In genomic region chr13:110570886-110571285, GRCh38 we compare ENCODE assay signal across 26 cellular contexts. TPM values are rescaled to one million over a fixed set of nuclear protein-coding genes. Genes with fewer than 3 reads are reported as not detected.
A peak's percentile ranks its signal among the peaks of the same experiment; 100 is the strongest.
DNase-seq lines count a peak whose midpoint lies in the region; ATAC-seq, FAIRE-seq and TF ChIP-seq lines count a peak whose summit lies in the region.
"Had no signal": no experiment of that assay in that cellular context is flagged by ENCODE, and none has a peak within 500 bp of the region (broad histone marks: within the 10 kb centered on the region; RNA-seq: fewer than 3 reads in every experiment).

No MANE protein-coding gene starts in this region.

- no peak for ATAC-seq in left lobe of liver
- ATAC-seq in activated T-cell treated with anti-CD3 and anti-CD28 coated beads, Interleukin-2, amount 50 U/mL, for 4 hours, result no peak
- ATAC-seq: A549, GM12878 had no signal

- H3K9me3 ChIP-seq in WERI-Rb-1 (ENCODE audit: severe bottlenecking) (no peaks in the 10 kb centered on the region), small intestine (ENCODE audit: control insufficient read depth, low read depth) (no peaks in the 10 kb centered on the region)
- H3K9me3 ChIP-seq: A549; BE2C; BLaER1 treated with 17β-estradiol and CSF1 and Interleukin-3, amounts not matched to agents 10 nM and 100 nM had no signal

- no peak for FAIRE-seq in small intestine (lab: Jason Lieb, UNC)
- FAIRE-seq: A549, D721Med, GM12878, GM19239, H1 had no signal

- H3K27me3 ChIP-seq in WERI-Rb-1 (ENCODE audit: insufficient read depth, low read depth, severe bottlenecking) (peaks cover 10% of the 10 kb centered on the region), small intestine (ENCODE audit: control insufficient read depth in 2 of 2, insufficient read depth in 2 of 2, low read length in 2 of 2) (no peaks in the 10 kb centered on the region)

- H3K4me3 Mint-ChIP-seq in activated T-cell treated with anti-CD3 and anti-CD28 coated beads, Interleukin-2, amount 50 U/mL, for 4 hours, result no peak overlapping the region
- H3K4me3 Mint-ChIP-seq: CD14-positive monocyte; CD4-positive, alpha-beta T cell; CD8-positive, alpha-beta memory T cell had no signal

- H3K27ac ChIP-seq in WERI-Rb-1, result no peak overlapping the region
- H3K27ac ChIP-seq in small intestine (ENCODE audit: low read depth in 1 of 2, low read length in 1 of 2), result no peak overlapping the region
- H3K27ac ChIP-seq: A549; BLaER1 treated with 17β-estradiol and CSF1 and Interleukin-3, amounts not matched to agents 10 nM and 100 nM; GM23248 had no signal

- peaks cover 35% of the 10 kb centered on the region for H3K27me3 Mint-ChIP-seq in activated T-cell treated with anti-CD3 and anti-CD28 coated beads, Interleukin-2, amount 50 U/mL, for 4 hours (ENCODE audit: low read depth)

- TF ChIP-seq CTCF in WERI-Rb-1 (IDR thresholded peaks at IDR 0.05; ENCODE audit: low read depth, low read length), result no peak

- DNase-seq in WERI-Rb-1 (peak; percentile 53), left lobe of liver (ENCODE audit: low spot score) (peak; percentile 27), small intestine (peak; percentile 27), NCI-H1105 treated with DMSO at 0.1 percent for 48 hours (lab: John Stamatoyannopoulos, UW) (no peak)
- DNase-seq in activated CD4-positive, alpha-beta T cell treated with anti-CD3 and anti-CD28 coated beads, Interleukin-2, amount 50 U/mL, for 1 hour, result no peak
- no peak for DNase-seq in activated T-cell treated with anti-CD3 and anti-CD28 coated beads, Interleukin-2, amount 50 U/mL, for 4 hours
- DNase-seq: 8988T; ACHN; AML-193; BE2C; CD4-positive, alpha-beta T cell; CD8-positive, alpha-beta memory T cell; DMS 273 treated with DMSO at 0.1 percent for 48 hours; DMS79; EL; GDM1; GM23248; H7; HCEC 1CT had no signal

- no peaks in the 10 kb centered on the region for H3K36me3 Mint-ChIP-seq in activated T-cell treated with anti-CD3 and anti-CD28 coated beads, Interleukin-2, amount 50 U/mL, for 4 hours (ENCODE audit: insufficient read depth)
- H3K36me3 Mint-ChIP-seq: CD8-positive, alpha-beta memory T cell had no signal

- no peaks in the 10 kb centered on the region for H3K36me3 ChIP-seq in WERI-Rb-1
- no peaks in the 10 kb centered on the region for H3K36me3 ChIP-seq in small intestine (ENCODE audit: control insufficient read depth in 2 of 2, insufficient read depth in 2 of 2, low read length in 2 of 2)
- H3K36me3 ChIP-seq: BE2C had no signal

- WGBS in small intestine, 3 donors, result 24 to 53% (median 49%) methylated on average over 10 of the region's 10 CpGs

- H3K4me1 Mint-ChIP-seq in activated T-cell treated with anti-CD3 and anti-CD28 coated beads, Interleukin-2, amount 50 U/mL, for 4 hours (ENCODE audit: low read depth), result peaks cover 6% of the 10 kb centered on the region

- no peak overlapping the region for H3K4me3 ChIP-seq in WERI-Rb-1 (ENCODE audit: low read depth, low read length)
- no peak overlapping the region for H3K4me3 ChIP-seq in small intestine (ENCODE audit: low read depth in 1 of 2, low read length in 2 of 2)
- H3K4me3 ChIP-seq: A549; BLaER1 treated with 17β-estradiol and CSF1 and Interleukin-3, amounts not matched to agents 10 nM and 100 nM; GM12878; GM23248 had no signal

- no peaks in the 10 kb centered on the region for H3K9me3 Mint-ChIP-seq in activated T-cell treated with anti-CD3 and anti-CD28 coated beads, Interleukin-2, amount 50 U/mL, for 4 hours
- H3K9me3 Mint-ChIP-seq: CD4-positive, alpha-beta T cell had no signal

- peaks cover 0 to 2% of the 10 kb centered on the region in 2 donors for H3K4me1 ChIP-seq in small intestine (ENCODE audit: control insufficient read depth in 2 of 2, insufficient read depth in 1 of 2, low read depth in 1 of 2, low read length in 1 of 2)
- H3K4me1 ChIP-seq: BE2C had no signal

RNA-seq across cellular contexts. Expression of gene RAB20, which starts 9.4 kb away (rescaled TPM):
- 12.3 TPM for total RNA-seq in left lobe of liver
- 10 to 100 TPM; 39.1 to 63.0 (median 56.4) TPM for polyA plus RNA-seq in small intestine
- total RNA-seq in activated T-cell treated with anti-CD3 and anti-CD28 coated beads, Interleukin-2, amount 50 U/mL, for 4 hours, result 1 to 10 TPM; 1.2 to 1.4 (median 1.4) TPM

RNA-seq across cellular contexts. Expression of gene NAXD, which starts 44.5 kb away (rescaled TPM):
- 34.4 TPM for total RNA-seq in left lobe of liver
- 10 to 100 TPM; 30.1 to 59.3 (median 37.0) TPM for polyA plus RNA-seq in small intestine
- 10 to 100 TPM; 17.8 to 20.5 (median 19.5) TPM for total RNA-seq in activated T-cell treated with anti-CD3 and anti-CD28 coated beads, Interleukin-2, amount 50 U/mL, for 4 hours

Comparison
In these comparisons a context has a peak if more than half of its experiments do, and no peak if none do; other contexts are left out.
1. DNase-seq: peak in WERI-Rb-1 (single experiment), left lobe of liver (single experiment) and small intestine (single experiment); none in NCI-H1105 treated with DMSO at 0.1 percent for 48 hours (single experiment), activated CD4-positive, alpha-beta T cell treated with anti-CD3 and anti-CD28 coated beads, Interleukin-2, amount 50 U/mL, for 1 hour (single experiment) and activated T-cell treated with anti-CD3 and anti-CD28 coated beads, Interleukin-2, amount 50 U/mL, for 4 hours (single experiment).